2 cellular contexts compared by ENCODE assay signal in the genomic region with DNA sequence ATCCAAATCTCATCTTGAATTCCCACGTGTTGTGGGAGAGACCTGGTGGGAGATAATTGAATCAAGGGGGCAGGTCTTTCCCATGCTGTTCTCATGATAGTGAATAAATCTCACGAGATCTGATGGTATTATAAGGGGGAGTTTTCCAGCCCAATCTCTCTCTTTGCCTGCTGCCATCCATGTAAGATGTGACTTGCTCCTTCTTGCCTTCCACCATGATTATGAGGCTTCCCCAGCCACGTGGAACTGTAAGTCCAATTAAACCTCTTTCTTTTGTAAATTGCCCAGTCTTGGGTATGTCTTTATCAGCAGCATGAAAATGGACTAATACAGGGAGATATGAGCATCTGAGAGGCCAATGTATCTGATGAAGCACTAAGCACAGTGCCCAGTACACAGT. TPM values are rescaled to one million over a fixed set of nuclear protein-coding genes. Genes with fewer than 3 reads are reported as not detected.
"Had no signal": no experiment of that assay in that cellular context is flagged by ENCODE, and none has a peak within 500 bp of the region (broad histone marks: within the 10 kb centered on the region; RNA-seq: fewer than 3 reads in every experiment).

No MANE protein-coding gene starts in this region.

RNA-seq across cellular contexts. Expression of a gene that starts 26.0 kb away (rescaled TPM):
- total RNA-seq: SJCRH30, SJSA1 had no signal
